ENCODE assay signal across 8 cellular contexts in the genomic region with DNA sequence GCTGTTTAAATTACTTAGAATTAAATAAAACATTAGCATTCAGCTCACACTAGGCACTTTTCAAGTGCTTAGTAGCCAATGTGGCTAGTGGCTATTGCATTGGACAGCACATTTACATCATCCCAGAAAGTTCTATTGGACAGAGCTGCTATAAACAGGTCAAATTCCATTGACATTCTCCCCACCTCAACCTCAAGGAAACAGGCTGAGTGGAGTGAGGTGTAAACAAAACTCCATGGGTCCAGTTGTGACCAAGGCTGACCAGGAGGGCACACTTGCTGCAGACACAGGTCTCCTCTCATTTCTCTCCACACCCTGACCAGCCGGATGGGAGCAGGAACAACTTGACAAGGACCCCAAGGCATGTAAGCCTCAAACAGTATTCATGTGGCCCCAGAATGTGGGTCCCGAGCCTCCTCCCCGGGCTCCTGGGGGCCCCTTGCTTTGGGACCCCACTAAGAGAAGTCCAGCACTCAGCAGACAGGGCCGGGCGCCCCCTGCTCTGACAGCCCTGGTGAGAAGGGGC. TPM values are rescaled to one million over a fixed set of nuclear protein-coding genes. Genes with fewer than 3 reads are reported as not detected.
DNase-seq lines count a peak whose midpoint lies in the region; ATAC-seq lines count a peak whose summit lies in the region.

No MANE protein-coding gene starts in this region.

- no peaks in the 10 kb centered on the region for H3K9me3 Mint-ChIP-seq in naive thymus-derived CD4-positive, alpha-beta T cell

- intact Hi-C loops in naive thymus-derived CD4-positive, alpha-beta T cell (cut with micrococcal nuclease): loop anchor here in 1 of 2 donors (1.0 kb wide), 1 partner anchor 25 kb away; no protein-coding TSS in a partner anchor

- peak overlapping the region; percentile 73 to 84 (median 79) for H3K4me3 Mint-ChIP-seq in naive thymus-derived CD4-positive, alpha-beta T cell

- H3K27ac Mint-ChIP-seq in naive thymus-derived CD4-positive, alpha-beta T cell: peak overlapping the region in 1 of 9 donors; percentile 87

- peaks cover 18 to 56% (median 25%) of the 10 kb centered on the region in 5 donors for H3K27me3 Mint-ChIP-seq in naive thymus-derived CD4-positive, alpha-beta T cell

- H4K20me1 ChIP-seq in BLaER1: no peaks in the 10 kb centered on the region

- H3K4me1 Mint-ChIP-seq in naive thymus-derived CD4-positive, alpha-beta T cell: peaks cover 6 to 13% (median 7%) of the 10 kb centered on the region in 7 donors

- CTCF ChIA-PET in naive thymus-derived CD4-positive, alpha-beta T cell (lab: Charles Lee): interaction anchor here (1.0 to 1.8 kb wide), 3 partner anchors 16 to 119 kb away, joined by 3 to 9 read pairs (median 5); partner anchors contain the start of gene ODAD4

- POLR2A ChIA-PET in naive thymus-derived CD4-positive, alpha-beta T cell (lab: Charles Lee): interaction anchor here (1.3 kb wide), 1 partner anchor 33 kb away, joined by 5 read pairs; the partner anchor contains the start of gene DNAJC7

- no peaks in the 10 kb centered on the region for H3K36me3 ChIP-seq in BLaER1
- H3K36me3 ChIP-seq in ectodermal cell (ENCODE audit: control insufficient read depth, insufficient read depth, low read length): no peaks in the 10 kb centered on the region
- H3K36me3 ChIP-seq in naive thymus-derived CD4-positive, alpha-beta T cell (ENCODE audit: control insufficient read depth in 2 of 3, insufficient read depth in 3 of 3, low read length in 3 of 3): no peaks in the 10 kb centered on the region

- H3K4me3 ChIP-seq in BLaER1 (peak overlapping the region; percentile 68), ectodermal cell (ENCODE audit: insufficient read depth, low read depth, low read length) (peak overlapping the region; percentile 64)
- peak overlapping the region; percentile 37 for H3K4me3 ChIP-seq in naive thymus-derived CD4-positive, alpha-beta T cell (ENCODE audit: low read length)

- peaks cover 50% of the 10 kb centered on the region for H3K27me3 ChIP-seq in BLaER1
- H3K27me3 ChIP-seq in ectodermal cell (ENCODE audit: control insufficient read depth, insufficient read depth, low read length, poor library complexity, severe bottlenecking): peaks cover 27% of the 10 kb centered on the region
- no peaks in the 10 kb centered on the region for H3K27me3 ChIP-seq in naive thymus-derived CD4-positive, alpha-beta T cell (ENCODE audit: control insufficient read depth in 2 of 2, insufficient read depth in 2 of 2, low read length in 2 of 2)

- peak overlapping the region; percentile 83 for H3K4me2 ChIP-seq in BLaER1

- no peaks in the 10 kb centered on the region for H3K9me3 ChIP-seq in BLaER1
- H3K9me3 ChIP-seq in ectodermal cell (ENCODE audit: control insufficient read depth, low read length): no peaks in the 10 kb centered on the region
- H3K9me3 ChIP-seq in naive thymus-derived CD4-positive, alpha-beta T cell (ENCODE audit: control insufficient read depth in 2 of 3, low read length in 3 of 3): no peaks in the 10 kb centered on the region

- ATAC-seq in naive thymus-derived CD4-positive, alpha-beta T cell: no peak
- ATAC-seq in GM18520 (IDR thresholded peaks at IDR 0.05; ENCODE audit: unreplicated experiment): no peak

- H3K27ac ChIP-seq in BLaER1 (no peak overlapping the region), ectodermal cell (ENCODE audit: insufficient read depth, low read depth, low read length, poor library complexity, severe bottlenecking) (no peak overlapping the region), substantia nigra (ENCODE audit: low read depth, low read length, poor library complexity, severe bottlenecking) (no peak overlapping the region)
- H3K27ac ChIP-seq in naive thymus-derived CD4-positive, alpha-beta T cell (ENCODE audit: low read depth, low read length): no peak overlapping the region

- H3K4me1 ChIP-seq in BLaER1 (peaks cover 13% of the 10 kb centered on the region; the same call in 1 of the 2 replicates), ectodermal cell (ENCODE audit: control insufficient read depth, insufficient read depth, low read length) (peaks cover 25% of the 10 kb centered on the region)
- H3K4me1 ChIP-seq in naive thymus-derived CD4-positive, alpha-beta T cell (ENCODE audit: control insufficient read depth in 2 of 2, insufficient read depth in 2 of 2, low read length in 2 of 2): peaks cover 0 to 4% of the 10 kb centered on the region in 2 donors

- peak overlapping the region; percentile 50 for H3K9ac ChIP-seq in BLaER1

- WGBS in ectodermal cell, 2 experiments: 8 to 10% methylated on average over 5 of the region's 5 CpGs

- no peaks in the 10 kb centered on the region for H3K36me3 Mint-ChIP-seq in naive thymus-derived CD4-positive, alpha-beta T cell

- DNase-seq in LoVo (ENCODE audit: low spot score) (peak; percentile 15), NCI-H187 (lab: John Stamatoyannopoulos, UW) (no peak), substantia nigra (lab: John Stamatoyannopoulos, UW) (no peak)
- no peak for DNase-seq in naive thymus-derived CD4-positive, alpha-beta T cell
- no peak for DNase-seq in stimulated activated CD4-positive, alpha-beta T cell treated with anti-CD3 and anti-CD28 coated beads, Interleukin-4, amount 100 ng/mL, for 24 hours

RNA-seq across cellular contexts. Expression of gene C17orf113, which starts 0.5 kb away (rescaled TPM):
- polyA plus RNA-seq in ectodermal cell (2013, experiment 1 of 4): 3.7 TPM
- polyA plus RNA-seq in ectodermal cell (2013, experiment 2 of 4): 3.3 TPM
- 2.8 TPM for polyA plus RNA-seq in ectodermal cell (2013, experiment 3 of 4)
- polyA plus RNA-seq in ectodermal cell (2013, experiment 4 of 4): 3.2 TPM
- 1 to 10 TPM in 1 of 5 experiments, under 1 TPM in 4; 0.10 to 1.0 (median 0.67) TPM for total RNA-seq in naive thymus-derived CD4-positive, alpha-beta T cell
- under 1 TPM; 0.14 to 0.28 TPM for polyA plus RNA-seq in naive thymus-derived CD4-positive, alpha-beta T cell

RNA-seq across cellular contexts. Expression of gene NKIRAS2, which starts 30.0 kb away (rescaled TPM):
- 51.5 TPM for polyA plus RNA-seq in ectodermal cell (2013, experiment 1 of 4)
- 53.4 TPM for polyA plus RNA-seq in ectodermal cell (2013, experiment 2 of 4)
- 44.3 TPM for polyA plus RNA-seq in ectodermal cell (2013, experiment 3 of 4)
- 50.3 TPM for polyA plus RNA-seq in ectodermal cell (2013, experiment 4 of 4)
- 10 to 100 TPM; 14.3 to 24.0 (median 20.4) TPM for total RNA-seq in naive thymus-derived CD4-positive, alpha-beta T cell
- polyA plus RNA-seq in naive thymus-derived CD4-positive, alpha-beta T cell: 10 to 100 TPM; 24.6 to 30.5 TPM

RNA-seq across cellular contexts. Expression of gene DNAJC7, which starts 32.7 kb away (rescaled TPM):
- polyA plus RNA-seq in ectodermal cell (2013, experiment 1 of 4): 113 TPM
- polyA plus RNA-seq in ectodermal cell (2013, experiment 2 of 4): 107 TPM
- 76.6 TPM for polyA plus RNA-seq in ectodermal cell (2013, experiment 3 of 4)
- 94.9 TPM for polyA plus RNA-seq in ectodermal cell (2013, experiment 4 of 4)
- 100 to 1,000 TPM in 4 of 5 experiments, 10 to 100 TPM in 1; 99.4 to 145 (median 109) TPM for total RNA-seq in naive thymus-derived CD4-positive, alpha-beta T cell
- polyA plus RNA-seq in naive thymus-derived CD4-positive, alpha-beta T cell: 10 to 100 TPM; 65.4 to 77.7 TPM

RNA-seq across cellular contexts. Expression of gene ZNF385C, which starts 48.4 kb away (rescaled TPM):
- 9.9 TPM for polyA plus RNA-seq in ectodermal cell (2013, experiment 1 of 4)
- polyA plus RNA-seq in ectodermal cell (2013, experiment 2 of 4): 11.2 TPM
- polyA plus RNA-seq in ectodermal cell (2013, experiment 3 of 4): 9.6 TPM
- 12.0 TPM for polyA plus RNA-seq in ectodermal cell (2013, experiment 4 of 4)
- under 1 TPM in 4 of 5 experiments, not detected in 1; 0.15 to 0.45 (median 0.23) TPM for total RNA-seq in naive thymus-derived CD4-positive, alpha-beta T cell
- not detected for polyA plus RNA-seq in naive thymus-derived CD4-positive, alpha-beta T cell
